In the genomic region with DNA sequence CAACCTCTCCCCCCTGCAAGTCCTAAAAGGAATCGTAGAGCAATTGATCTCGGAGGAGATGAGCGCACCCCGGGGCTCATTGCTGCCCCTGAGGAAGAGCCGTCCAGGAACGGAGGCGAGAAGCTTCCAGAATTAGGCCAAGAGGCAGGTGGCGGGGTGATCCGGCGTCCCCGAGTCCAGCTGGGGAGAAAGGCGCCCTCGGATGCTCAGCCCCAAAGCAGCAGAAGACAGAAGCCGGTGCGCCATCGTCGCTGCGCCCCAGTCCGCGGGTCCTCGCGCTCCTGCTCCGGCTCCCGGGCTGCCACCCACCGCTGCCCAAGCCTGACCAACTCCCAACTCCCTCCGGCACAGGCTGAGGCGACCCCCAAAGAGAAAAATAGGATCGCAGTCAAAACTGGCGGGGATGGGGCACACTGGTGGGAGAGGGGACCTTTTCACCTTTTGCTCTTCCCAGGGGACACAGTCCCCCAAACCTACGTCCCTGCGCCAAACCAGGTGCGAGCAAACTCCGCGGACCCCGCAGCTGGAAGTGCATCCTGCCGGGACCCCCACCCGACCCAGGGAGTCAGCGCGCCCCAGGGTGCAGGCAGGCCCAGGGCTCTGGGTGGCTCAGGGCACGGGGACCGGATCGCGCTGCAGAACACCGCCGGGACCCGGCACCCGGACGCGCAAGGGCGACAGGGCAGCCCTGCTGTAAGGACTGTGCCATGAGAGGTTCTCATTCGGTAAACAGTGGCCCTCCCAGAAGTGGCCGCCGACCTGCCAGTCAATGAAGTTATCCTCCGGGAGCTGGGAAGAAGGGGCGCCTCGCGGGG, we compare ENCODE assay signal across 8 cellular contexts. TPM values are rescaled to one million over a fixed set of nuclear protein-coding genes. Genes with fewer than 3 reads are reported as not detected.
A peak's percentile ranks its signal among the peaks of the same experiment; 100 is the strongest.
DNase-seq lines count a peak whose midpoint lies in the region; ATAC-seq and TF ChIP-seq lines count a peak whose summit lies in the region.

No MANE protein-coding gene starts in this region.

- DNase-seq in GM03348 (ENCODE audit: low spot score): peak; percentile 7
- DNase-seq in ascending aorta (ENCODE audit: low spot score in 2 of 2): no peak
- peak; percentile 69 for DNase-seq in sigmoid colon
- DNase-seq in tibial nerve (ENCODE audit: low spot score in 2 of 2): no peak
- DNase-seq in MV-4-11 (lab: John Stamatoyannopoulos, UW): no peak

- intact Hi-C loops in ascending aorta (cut with DNase I) (no loop called here), sigmoid colon (cut with DNase I) (loop anchor here (2.0 to 10.0 kb wide), 5 partner anchors 64 to 1608 kb away; no protein-coding TSS in a partner anchor)

- no peaks in the 10 kb centered on the region for H3K9me3 ChIP-seq in ascending aorta
- H3K9me3 ChIP-seq in sigmoid colon: no peaks in the 10 kb centered on the region
- H3K9me3 ChIP-seq in tibial nerve: no peaks in the 10 kb centered on the region

- ATAC-seq in HG03280 (IDR thresholded peaks at IDR 0.05; ENCODE audit: unreplicated experiment) (no peak), GM21423 (IDR thresholded peaks at IDR 0.05; ENCODE audit: unreplicated experiment) (no peak)

- no peak overlapping the region for H3K27ac ChIP-seq in ascending aorta
- peak overlapping the region; percentile 72 to 99 (median 95) for H3K27ac ChIP-seq in sigmoid colon
- no peak overlapping the region for H3K27ac ChIP-seq in tibial nerve

- H3K27me3 ChIP-seq in ascending aorta: no peaks in the 10 kb centered on the region
- H3K27me3 ChIP-seq in sigmoid colon: peaks cover 0 to 7% (median 0%) of the 10 kb centered on the region in 3 donors
- H3K27me3 ChIP-seq in tibial nerve: peaks cover 0 to 58% of the 10 kb centered on the region in 2 donors

- H3K4me1 ChIP-seq in ascending aorta (peaks cover 0 to 2% of the 10 kb centered on the region in 2 donors), sigmoid colon (peaks cover 0 to 51% (median 31%) of the 10 kb centered on the region in 4 donors), tibial nerve (peaks cover 0 to 20% (median 0%) of the 10 kb centered on the region in 4 donors)

- H3K36me3 ChIP-seq in ascending aorta (no peaks in the 10 kb centered on the region), sigmoid colon (no peaks in the 10 kb centered on the region), tibial nerve (no peaks in the 10 kb centered on the region)

- 5 to 19% methylated on average over 57 of the region's 57 CpGs for WGBS in sigmoid colon, 2 donors
- WGBS in tibial nerve, 2 donors: 2 to 7% methylated on average over 31 to 44 of the region's 57 CpGs

- TF ChIP-seq POLR2A in sigmoid colon (IDR thresholded peaks at IDR 0.05) (no peak), tibial nerve (IDR thresholded peaks at IDR 0.05) (no peak)

- TF ChIP-seq EP300 in sigmoid colon (IDR thresholded peaks at IDR 0.05): no peak
- TF ChIP-seq EP300 in tibial nerve (IDR thresholded peaks at IDR 0.05): no peak

- TF ChIP-seq CTCF in ascending aorta (IDR thresholded peaks at IDR 0.05) (no peak), sigmoid colon (IDR thresholded peaks at IDR 0.05) (no peak), tibial nerve (IDR thresholded peaks at IDR 0.05) (no peak)

- H3K4me3 ChIP-seq in ascending aorta: peak overlapping the region; percentile 40 to 55
- H3K4me3 ChIP-seq in iPS-11a (ENCODE audit: low read depth, low read length): peak overlapping the region; percentile 50
- peak overlapping the region; percentile 43 to 65 (median 56) for H3K4me3 ChIP-seq in sigmoid colon
- H3K4me3 ChIP-seq in tibial nerve: peak overlapping the region in 2 of 4 donors; percentile 8 to 32

RNA-seq across cellular contexts. Expression of gene MEIS1, which starts 8.5 kb away (rescaled TPM):
- total RNA-seq in ascending aorta (46.7 TPM), sigmoid colon (100 to 1,000 TPM; 108 to 144 (median 128) TPM), tibial nerve (10 to 100 TPM in 3 of 4 donors, 1 to 10 TPM in 1; 9.0 to 18.4 (median 12.5) TPM)
- polyA plus RNA-seq in sigmoid colon: 10 to 100 TPM in 1 of 3 donors, 1 to 10 TPM in 2; 2.8 to 14.2 (median 7.8) TPM

Comparison
In these comparisons a context has a peak if more than half of its experiments do, and no peak if none do; other contexts are left out.
1. DNase-seq: peak in GM03348 (single experiment) and sigmoid colon (single experiment); none in ascending aorta (0 of 2), tibial nerve (0 of 2) and MV-4-11 (single experiment).
2. H3K27ac ChIP-seq: peak in sigmoid colon (4 of 4); none in ascending aorta (0 of 2) and tibial nerve (0 of 4).